Comparison of ENCODE assay signal across 10 cellular contexts in the genomic region with DNA sequence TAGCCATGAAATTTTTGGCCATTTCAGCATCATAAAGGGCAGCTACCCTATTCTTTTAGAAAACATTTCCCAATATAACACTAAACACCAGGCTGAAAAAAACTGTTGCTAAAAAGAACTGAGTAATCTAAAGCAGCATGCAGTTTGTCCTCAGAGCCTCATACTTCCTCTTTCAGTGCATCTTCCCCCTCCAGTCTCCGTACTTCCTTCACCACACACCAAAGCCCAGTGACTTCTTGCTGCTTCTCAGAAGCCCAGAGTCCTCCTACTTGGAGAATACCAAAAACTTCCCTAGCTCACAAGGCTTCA. TPM values are rescaled to one million over a fixed set of nuclear protein-coding genes. Genes with fewer than 3 reads are reported as not detected.
A peak's percentile ranks its signal among the peaks of the same experiment; 100 is the strongest.
DNase-seq lines count a peak whose midpoint lies in the region; ATAC-seq, FAIRE-seq and TF ChIP-seq lines count a peak whose summit lies in the region.
"Had no signal": no experiment of that assay in that cellular context is flagged by ENCODE, and none has a peak within 500 bp of the region (broad histone marks: within the 10 kb centered on the region; RNA-seq: fewer than 3 reads in every experiment).

No MANE protein-coding gene starts in this region.

- CTCF ChIA-PET in RWPE1 (lab: Yijun Ruan, JAX): interaction anchor here (0.6 kb wide), 1 partner anchor 34 kb away, joined by 3 read pairs; no protein-coding TSS in a partner anchor

- ATAC-seq in HG02759 (IDR thresholded peaks at IDR 0.05; ENCODE audit: unreplicated experiment) (peak; percentile 61), GM19467 (IDR thresholded peaks at IDR 0.05; ENCODE audit: unreplicated experiment) (no peak), esophagus mucosa (no peak)

- no peaks in the 10 kb centered on the region for H3K9me3 ChIP-seq in muscle layer of duodenum (ENCODE audit: control insufficient read depth in 1 of 2, low read length in 2 of 2)

- H3K27me3 ChIP-seq in muscle layer of duodenum (ENCODE audit: low read depth, low read length): no peaks in the 10 kb centered on the region

- POLR2A ChIA-PET in RWPE1 (lab: Yijun Ruan, JAX; ENCODE audit: low non-redundant PET): no interaction called here

- H3K4me1 ChIP-seq in muscle layer of duodenum (ENCODE audit: control insufficient read depth in 1 of 2, insufficient read depth in 2 of 2, low read length in 2 of 2): peaks cover 0 to 9% of the 10 kb centered on the region in 2 donors

- peak overlapping the region; percentile 73 for H3K27ac ChIP-seq in muscle layer of duodenum (ENCODE audit: low read length)
- no peak overlapping the region for H3K27ac ChIP-seq in RWPE1

- TF ChIP-seq CTCF in RWPE1 (conservative IDR thresholded peaks at IDR 0.05; ENCODE audit: low read depth): no peak

- no peaks in the 10 kb centered on the region for H3K36me3 ChIP-seq in muscle layer of duodenum (ENCODE audit: control insufficient read depth in 1 of 2, insufficient read depth in 2 of 2, low read length in 2 of 2)

- DNase-seq in GM18507 (ENCODE audit: extremely low spot score, insufficient read length, low read depth): no peak
- DNase-seq in SIG-M5 (lab: John Stamatoyannopoulos, UW): peak; percentile 95
- no peak for DNase-seq in activated effector memory CD4-positive, alpha-beta T cell treated with anti-CD3 and anti-CD28 coated beads, Interleukin-2, amount 50 U/mL, for 16 hours
- DNase-seq in RWPE1 (ENCODE audit: low spot score): no peak

- peak; percentile 90 for FAIRE-seq in GM18507 (lab: Jason Lieb, UNC)
- FAIRE-seq: colon had no signal

- H3K4me3 ChIP-seq in muscle layer of duodenum (ENCODE audit: low read depth in 1 of 2, low read length in 2 of 2): no peak overlapping the region

RNA-seq across cellular contexts. Expression of a gene that starts 5.7 kb away (rescaled TPM):
- 53.5 TPM for total RNA-seq in esophagus mucosa

RNA-seq across cellular contexts. Expression of a gene that starts 51.4 kb away (rescaled TPM):
- total RNA-seq in esophagus mucosa: not detected
- total RNA-seq: myocyte had no signal
